ENCODE assay signal across 12 cellular contexts in genomic region chr11:103898577-103899336, GRCh38.
DNase-seq lines count a peak whose midpoint lies in the region; ATAC-seq and TF ChIP-seq lines count a peak whose summit lies in the region.
"Had no signal": no experiment of that assay in that cellular context is flagged by ENCODE, and none has a peak within 500 bp of the region (broad histone marks: within the 10 kb centered on the region; RNA-seq: fewer than 3 reads in every experiment).

No MANE protein-coding gene starts in this region.

- no peaks in the 10 kb centered on the region for H3K9me3 ChIP-seq in OCI-LY1 (ENCODE audit: low read length)

- H3K4me2 ChIP-seq in OCI-LY1 (ENCODE audit: low read length): peak overlapping the region; percentile 55

- H4K20me1 ChIP-seq in OCI-LY1 (ENCODE audit: insufficient read depth, low read length): no peaks in the 10 kb centered on the region

- no peak overlapping the region; the same call in 1 of the 2 replicates for H3K9ac ChIP-seq in OCI-LY1 (ENCODE audit: low read length)

- no peak overlapping the region for H3K4me3 ChIP-seq in OCI-LY1 (ENCODE audit: low read depth, low read length, poor library complexity, severe bottlenecking)

- peak overlapping the region; percentile 72 for H3K27ac ChIP-seq in OCI-LY1 (ENCODE audit: low read depth, low read length, poor library complexity, severe bottlenecking)

- no peaks in the 10 kb centered on the region for H3K79me2 ChIP-seq in OCI-LY1 (ENCODE audit: insufficient read depth, low read length)

- H3K36me3 ChIP-seq in OCI-LY1 (ENCODE audit: insufficient read depth, low read length): no peaks in the 10 kb centered on the region

- H3F3A ChIP-seq in OCI-LY1 (ENCODE audit: insufficient read depth, low read length): no peaks in the 10 kb centered on the region

- H2AFZ ChIP-seq in OCI-LY1 (ENCODE audit: low read length): no peak overlapping the region

- no peaks in the 10 kb centered on the region for H3K27me3 ChIP-seq in OCI-LY1 (ENCODE audit: insufficient read depth, low read length)

- peaks cover 54% of the 10 kb centered on the region for H3K4me1 ChIP-seq in OCI-LY1 (ENCODE audit: insufficient read depth, low read length, severe bottlenecking)

- ATAC-seq in GM18517 (IDR thresholded peaks at IDR 0.05; ENCODE audit: unreplicated experiment) (peak; percentile 72), GM21515 (IDR thresholded peaks at IDR 0.05; ENCODE audit: unreplicated experiment) (peak; percentile 69), HG03066 (IDR thresholded peaks at IDR 0.05; ENCODE audit: low read depth, unreplicated experiment) (peak; percentile 71)
- no peak for ATAC-seq in stimulated activated naive CD8-positive, alpha-beta T cell treated with anti-CD3 and anti-CD28 coated beads, Interleukin-15, Interleukin-2, amounts not matched to agents 100 U/mL and 50 U/mL, for 24 hours

- H3K9me2 ChIP-seq in OCI-LY1 (ENCODE audit: low read depth, low read length): no peaks in the 10 kb centered on the region

- TF ChIP-seq CTCF in OCI-LY1 (IDR thresholded peaks at IDR 0.05; ENCODE audit: low read length): no peak

- no peak for DNase-seq in stimulated activated naive CD8-positive, alpha-beta T cell treated with anti-CD3 and anti-CD28 coated beads, Interleukin-15, Interleukin-2, amounts not matched to agents 100 U/mL and 50 U/mL, for 24 hours
- DNase-seq in AG08395 (ENCODE audit: low spot score): no peak
- DNase-seq in SKM-1 (lab: John Stamatoyannopoulos, UW; ENCODE audit: unreplicated experiment): no peak
- no peak for DNase-seq in KG1 (lab: John Stamatoyannopoulos, UW)
- DNase-seq: anterior cingulate cortex; CD4-positive, alpha-beta T cell; NCI-H510A; stimulated activated CD8-positive, alpha-beta memory T cell treated with anti-CD3 and anti-CD28 coated beads, Interleukin-4, amount 100 ng/mL, for 48 hours had no signal
